Comparison of ENCODE assay signal across 1 cellular context in the genomic region with DNA sequence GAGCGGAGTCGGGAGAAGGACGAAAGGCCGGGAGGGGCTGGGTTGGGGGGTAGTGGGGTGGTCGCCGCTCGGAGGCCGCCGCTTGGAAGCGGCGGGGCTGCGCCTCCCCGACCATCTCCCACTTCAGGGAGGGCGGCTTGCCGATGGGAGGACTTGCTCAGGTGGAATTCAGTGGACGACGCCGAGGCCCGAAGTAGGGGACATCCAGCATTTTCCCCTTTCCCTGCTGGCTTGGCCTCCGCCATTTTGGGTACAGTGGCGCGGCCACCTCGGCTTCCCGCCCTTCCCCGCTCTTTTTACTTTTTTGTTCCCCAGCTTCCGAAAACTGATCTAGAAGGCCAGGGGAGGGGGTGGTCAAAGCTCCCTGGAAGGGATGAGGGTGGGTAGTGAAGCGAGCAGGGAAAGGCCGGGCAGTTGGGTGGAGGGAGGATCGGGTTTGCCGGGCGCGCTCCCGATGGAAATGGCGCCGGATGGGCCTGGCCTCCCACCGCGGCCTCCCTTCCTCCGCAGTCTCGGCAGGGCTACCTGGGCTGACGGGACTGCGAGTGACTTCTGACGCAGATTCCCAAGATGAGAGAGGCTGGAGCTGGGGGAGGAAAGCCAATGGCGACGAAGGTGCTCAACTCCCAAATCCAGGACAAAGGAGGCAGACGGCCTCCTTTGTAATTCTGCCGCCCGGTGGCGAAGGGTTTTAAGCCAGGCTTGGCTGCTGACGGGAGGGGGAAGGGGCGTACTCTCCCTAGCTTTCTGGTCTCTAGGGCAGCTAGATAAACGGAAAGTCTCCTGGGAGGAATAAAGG.
A peak's percentile ranks its signal among the peaks of the same experiment; 100 is the strongest.
TF ChIP-seq lines count a peak whose summit lies in the region.

A gene (minus strand): TSS at position 670 of the 799 bp plus-strand sequence. CDS start 26,084 bp downstream, outside the sequence.

TF ChIP-seq in K562, 482 proteins besides CTCF, POLR2A, EP300 and RAD21 (continued from another document and continues in another):
- TF ChIP-seq, protein P1, sequence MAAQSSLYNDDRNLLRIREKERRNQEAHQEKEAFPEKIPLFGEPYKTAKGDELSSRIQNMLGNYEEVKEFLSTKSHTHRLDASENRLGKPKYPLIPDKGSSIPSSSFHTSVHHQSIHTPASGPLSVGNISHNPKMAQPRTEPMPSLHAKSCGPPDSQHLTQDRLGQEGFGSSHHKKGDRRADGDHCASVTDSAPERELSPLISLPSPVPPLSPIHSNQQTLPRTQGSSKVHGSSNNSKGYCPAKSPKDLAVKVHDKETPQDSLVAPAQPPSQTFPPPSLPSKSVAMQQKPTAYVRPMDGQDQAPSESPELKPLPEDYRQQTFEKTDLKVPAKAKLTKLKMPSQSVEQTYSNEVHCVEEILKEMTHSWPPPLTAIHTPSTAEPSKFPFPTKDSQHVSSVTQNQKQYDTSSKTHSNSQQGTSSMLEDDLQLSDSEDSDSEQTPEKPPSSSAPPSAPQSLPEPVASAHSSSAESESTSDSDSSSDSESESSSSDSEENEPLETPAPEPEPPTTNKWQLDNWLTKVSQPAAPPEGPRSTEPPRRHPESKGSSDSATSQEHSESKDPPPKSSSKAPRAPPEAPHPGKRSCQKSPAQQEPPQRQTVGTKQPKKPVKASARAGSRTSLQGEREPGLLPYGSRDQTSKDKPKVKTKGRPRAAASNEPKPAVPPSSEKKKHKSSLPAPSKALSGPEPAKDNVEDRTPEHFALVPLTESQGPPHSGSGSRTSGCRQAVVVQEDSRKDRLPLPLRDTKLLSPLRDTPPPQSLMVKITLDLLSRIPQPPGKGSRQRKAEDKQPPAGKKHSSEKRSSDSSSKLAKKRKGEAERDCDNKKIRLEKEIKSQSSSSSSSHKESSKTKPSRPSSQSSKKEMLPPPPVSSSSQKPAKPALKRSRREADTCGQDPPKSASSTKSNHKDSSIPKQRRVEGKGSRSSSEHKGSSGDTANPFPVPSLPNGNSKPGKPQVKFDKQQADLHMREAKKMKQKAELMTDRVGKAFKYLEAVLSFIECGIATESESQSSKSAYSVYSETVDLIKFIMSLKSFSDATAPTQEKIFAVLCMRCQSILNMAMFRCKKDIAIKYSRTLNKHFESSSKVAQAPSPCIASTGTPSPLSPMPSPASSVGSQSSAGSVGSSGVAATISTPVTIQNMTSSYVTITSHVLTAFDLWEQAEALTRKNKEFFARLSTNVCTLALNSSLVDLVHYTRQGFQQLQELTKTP (IDR thresholded peaks at IDR 0.05; ENCODE audit: low read depth in 1 of 2, partially characterized antibody in 2 of 2), result peak; percentile 70 to 80
- no peak for TF ChIP-seq CCAR2 (IDR thresholded peaks at IDR 0.05; ENCODE audit: low read depth, low read length)
- peak; percentile 18; the same call in 1 of the 2 replicates for TF ChIP-seq EHMT2 (IDR thresholded peaks at IDR 0.05)
- TF ChIP-seq ADNP (tag; IDR thresholded peaks at IDR 0.05), result no peak
- TF ChIP-seq, protein P2, sequence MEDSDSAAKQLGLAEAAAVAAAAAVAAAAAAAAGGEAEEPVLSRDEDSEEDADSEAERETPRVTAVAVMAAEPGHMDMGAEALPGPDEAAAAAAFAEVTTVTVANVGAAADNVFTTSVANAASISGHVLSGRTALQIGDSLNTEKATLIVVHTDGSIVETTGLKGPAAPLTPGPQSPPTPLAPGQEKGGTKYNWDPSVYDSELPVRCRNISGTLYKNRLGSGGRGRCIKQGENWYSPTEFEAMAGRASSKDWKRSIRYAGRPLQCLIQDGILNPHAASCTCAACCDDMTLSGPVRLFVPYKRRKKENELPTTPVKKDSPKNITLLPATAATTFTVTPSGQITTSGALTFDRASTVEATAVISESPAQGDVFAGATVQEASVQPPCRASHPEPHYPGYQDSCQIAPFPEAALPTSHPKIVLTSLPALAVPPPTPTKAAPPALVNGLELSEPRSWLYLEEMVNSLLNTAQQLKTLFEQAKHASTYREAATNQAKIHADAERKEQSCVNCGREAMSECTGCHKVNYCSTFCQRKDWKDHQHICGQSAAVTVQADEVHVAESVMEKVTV (CRISPR knock-in tag; IDR thresholded peaks at IDR 0.05), result 0 out of 2 replicates have a peak, but pooled peaks have one; percentile 30
- TF ChIP-seq JUNB (CRISPR knock-in tag; conservative IDR thresholded peaks at IDR 0.05), result no peak; the same call in 1 of the 2 replicates
- TF ChIP-seq, protein P3, sequence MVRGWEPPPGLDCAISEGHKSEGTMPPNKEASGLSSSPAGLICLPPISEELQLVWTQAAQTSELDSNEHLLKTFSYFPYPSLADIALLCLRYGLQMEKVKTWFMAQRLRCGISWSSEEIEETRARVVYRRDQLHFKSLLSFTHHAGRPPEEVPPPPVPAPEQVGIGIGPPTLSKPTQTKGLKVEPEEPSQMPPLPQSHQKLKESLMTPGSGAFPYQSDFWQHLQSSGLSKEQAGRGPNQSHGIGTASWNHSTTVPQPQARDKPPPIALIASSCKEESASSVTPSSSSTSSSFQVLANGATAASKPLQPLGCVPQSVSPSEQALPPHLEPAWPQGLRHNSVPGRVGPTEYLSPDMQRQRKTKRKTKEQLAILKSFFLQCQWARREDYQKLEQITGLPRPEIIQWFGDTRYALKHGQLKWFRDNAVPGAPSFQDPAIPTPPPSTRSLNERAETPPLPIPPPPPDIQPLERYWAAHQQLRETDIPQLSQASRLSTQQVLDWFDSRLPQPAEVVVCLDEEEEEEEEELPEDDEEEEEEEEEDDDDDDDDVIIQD (CRISPR knock-in tag; IDR thresholded peaks at IDR 0.05), result peak; percentile 84; the same call in 1 of the 2 replicates
- peak; percentile 44 for TF ChIP-seq POLR2H (tag; IDR thresholded peaks at IDR 0.05; ENCODE audit: low read depth)
- TF ChIP-seq TGIF2 (CRISPR knock-in tag; IDR thresholded peaks at IDR 0.05), result no peak
- TF ChIP-seq YY1 (IDR thresholded peaks at IDR 0.05; ENCODE audit: borderline replicate concordance in 1 of 3, control insufficient read depth in 1 of 3, extremely low read depth in 1 of 3, insufficient read depth in 3 of 3, insufficient read length in 1 of 3, insufficient replicate concordance in 2 of 3, low read depth in 1 of 3, low read length in 2 of 3), result peak; percentile 88 to 91 (median 90)
- no peak for TF ChIP-seq CBX3 (IDR thresholded peaks at IDR 0.05; ENCODE audit: borderline replicate concordance in 1 of 2, low read length in 2 of 2)
- peak; percentile 74 for TF ChIP-seq ZNF445 (CRISPR knock-in tag; IDR thresholded peaks at IDR 0.05; ENCODE audit: low read depth)
- TF ChIP-seq, protein P4, sequence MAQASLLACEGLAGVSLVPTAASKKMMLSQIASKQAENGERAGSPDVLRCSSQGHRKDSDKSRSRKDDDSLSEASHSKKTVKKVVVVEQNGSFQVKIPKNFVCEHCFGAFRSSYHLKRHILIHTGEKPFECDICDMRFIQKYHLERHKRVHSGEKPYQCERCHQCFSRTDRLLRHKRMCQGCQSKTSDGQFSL (CRISPR knock-in tag; IDR thresholded peaks at IDR 0.05), result peak; percentile 73
- TF ChIP-seq, protein P4 (tag; IDR thresholded peaks at IDR 0.05), result peak in 1 of 2 experiments; percentile 83; a peak in 2 of 4 replicates
- TF ChIP-seq, protein P5, sequence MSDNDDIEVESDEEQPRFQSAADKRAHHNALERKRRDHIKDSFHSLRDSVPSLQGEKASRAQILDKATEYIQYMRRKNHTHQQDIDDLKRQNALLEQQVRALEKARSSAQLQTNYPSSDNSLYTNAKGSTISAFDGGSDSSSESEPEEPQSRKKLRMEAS (CRISPR knock-in tag; IDR thresholded peaks at IDR 0.05), result peak; percentile 54; the same call in 1 of the 2 replicates
- TF ChIP-seq, protein P6, sequence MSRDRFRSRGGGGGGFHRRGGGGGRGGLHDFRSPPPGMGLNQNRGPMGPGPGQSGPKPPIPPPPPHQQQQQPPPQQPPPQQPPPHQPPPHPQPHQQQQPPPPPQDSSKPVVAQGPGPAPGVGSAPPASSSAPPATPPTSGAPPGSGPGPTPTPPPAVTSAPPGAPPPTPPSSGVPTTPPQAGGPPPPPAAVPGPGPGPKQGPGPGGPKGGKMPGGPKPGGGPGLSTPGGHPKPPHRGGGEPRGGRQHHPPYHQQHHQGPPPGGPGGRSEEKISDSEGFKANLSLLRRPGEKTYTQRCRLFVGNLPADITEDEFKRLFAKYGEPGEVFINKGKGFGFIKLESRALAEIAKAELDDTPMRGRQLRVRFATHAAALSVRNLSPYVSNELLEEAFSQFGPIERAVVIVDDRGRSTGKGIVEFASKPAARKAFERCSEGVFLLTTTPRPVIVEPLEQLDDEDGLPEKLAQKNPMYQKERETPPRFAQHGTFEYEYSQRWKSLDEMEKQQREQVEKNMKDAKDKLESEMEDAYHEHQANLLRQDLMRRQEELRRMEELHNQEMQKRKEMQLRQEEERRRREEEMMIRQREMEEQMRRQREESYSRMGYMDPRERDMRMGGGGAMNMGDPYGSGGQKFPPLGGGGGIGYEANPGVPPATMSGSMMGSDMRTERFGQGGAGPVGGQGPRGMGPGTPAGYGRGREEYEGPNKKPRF (IDR thresholded peaks at IDR 0.05; ENCODE audit: low read depth, low read length), result no peak
- no peak for TF ChIP-seq SIX5 (IDR thresholded peaks at IDR 0.05; ENCODE audit: borderline replicate concordance in 1 of 2, insufficient read depth in 1 of 2, low read depth in 1 of 2, low read length in 2 of 2)
- no peak for TF ChIP-seq DDX20 (tag; IDR thresholded peaks at IDR 0.05; ENCODE audit: low read depth)
- TF ChIP-seq, protein P7, sequence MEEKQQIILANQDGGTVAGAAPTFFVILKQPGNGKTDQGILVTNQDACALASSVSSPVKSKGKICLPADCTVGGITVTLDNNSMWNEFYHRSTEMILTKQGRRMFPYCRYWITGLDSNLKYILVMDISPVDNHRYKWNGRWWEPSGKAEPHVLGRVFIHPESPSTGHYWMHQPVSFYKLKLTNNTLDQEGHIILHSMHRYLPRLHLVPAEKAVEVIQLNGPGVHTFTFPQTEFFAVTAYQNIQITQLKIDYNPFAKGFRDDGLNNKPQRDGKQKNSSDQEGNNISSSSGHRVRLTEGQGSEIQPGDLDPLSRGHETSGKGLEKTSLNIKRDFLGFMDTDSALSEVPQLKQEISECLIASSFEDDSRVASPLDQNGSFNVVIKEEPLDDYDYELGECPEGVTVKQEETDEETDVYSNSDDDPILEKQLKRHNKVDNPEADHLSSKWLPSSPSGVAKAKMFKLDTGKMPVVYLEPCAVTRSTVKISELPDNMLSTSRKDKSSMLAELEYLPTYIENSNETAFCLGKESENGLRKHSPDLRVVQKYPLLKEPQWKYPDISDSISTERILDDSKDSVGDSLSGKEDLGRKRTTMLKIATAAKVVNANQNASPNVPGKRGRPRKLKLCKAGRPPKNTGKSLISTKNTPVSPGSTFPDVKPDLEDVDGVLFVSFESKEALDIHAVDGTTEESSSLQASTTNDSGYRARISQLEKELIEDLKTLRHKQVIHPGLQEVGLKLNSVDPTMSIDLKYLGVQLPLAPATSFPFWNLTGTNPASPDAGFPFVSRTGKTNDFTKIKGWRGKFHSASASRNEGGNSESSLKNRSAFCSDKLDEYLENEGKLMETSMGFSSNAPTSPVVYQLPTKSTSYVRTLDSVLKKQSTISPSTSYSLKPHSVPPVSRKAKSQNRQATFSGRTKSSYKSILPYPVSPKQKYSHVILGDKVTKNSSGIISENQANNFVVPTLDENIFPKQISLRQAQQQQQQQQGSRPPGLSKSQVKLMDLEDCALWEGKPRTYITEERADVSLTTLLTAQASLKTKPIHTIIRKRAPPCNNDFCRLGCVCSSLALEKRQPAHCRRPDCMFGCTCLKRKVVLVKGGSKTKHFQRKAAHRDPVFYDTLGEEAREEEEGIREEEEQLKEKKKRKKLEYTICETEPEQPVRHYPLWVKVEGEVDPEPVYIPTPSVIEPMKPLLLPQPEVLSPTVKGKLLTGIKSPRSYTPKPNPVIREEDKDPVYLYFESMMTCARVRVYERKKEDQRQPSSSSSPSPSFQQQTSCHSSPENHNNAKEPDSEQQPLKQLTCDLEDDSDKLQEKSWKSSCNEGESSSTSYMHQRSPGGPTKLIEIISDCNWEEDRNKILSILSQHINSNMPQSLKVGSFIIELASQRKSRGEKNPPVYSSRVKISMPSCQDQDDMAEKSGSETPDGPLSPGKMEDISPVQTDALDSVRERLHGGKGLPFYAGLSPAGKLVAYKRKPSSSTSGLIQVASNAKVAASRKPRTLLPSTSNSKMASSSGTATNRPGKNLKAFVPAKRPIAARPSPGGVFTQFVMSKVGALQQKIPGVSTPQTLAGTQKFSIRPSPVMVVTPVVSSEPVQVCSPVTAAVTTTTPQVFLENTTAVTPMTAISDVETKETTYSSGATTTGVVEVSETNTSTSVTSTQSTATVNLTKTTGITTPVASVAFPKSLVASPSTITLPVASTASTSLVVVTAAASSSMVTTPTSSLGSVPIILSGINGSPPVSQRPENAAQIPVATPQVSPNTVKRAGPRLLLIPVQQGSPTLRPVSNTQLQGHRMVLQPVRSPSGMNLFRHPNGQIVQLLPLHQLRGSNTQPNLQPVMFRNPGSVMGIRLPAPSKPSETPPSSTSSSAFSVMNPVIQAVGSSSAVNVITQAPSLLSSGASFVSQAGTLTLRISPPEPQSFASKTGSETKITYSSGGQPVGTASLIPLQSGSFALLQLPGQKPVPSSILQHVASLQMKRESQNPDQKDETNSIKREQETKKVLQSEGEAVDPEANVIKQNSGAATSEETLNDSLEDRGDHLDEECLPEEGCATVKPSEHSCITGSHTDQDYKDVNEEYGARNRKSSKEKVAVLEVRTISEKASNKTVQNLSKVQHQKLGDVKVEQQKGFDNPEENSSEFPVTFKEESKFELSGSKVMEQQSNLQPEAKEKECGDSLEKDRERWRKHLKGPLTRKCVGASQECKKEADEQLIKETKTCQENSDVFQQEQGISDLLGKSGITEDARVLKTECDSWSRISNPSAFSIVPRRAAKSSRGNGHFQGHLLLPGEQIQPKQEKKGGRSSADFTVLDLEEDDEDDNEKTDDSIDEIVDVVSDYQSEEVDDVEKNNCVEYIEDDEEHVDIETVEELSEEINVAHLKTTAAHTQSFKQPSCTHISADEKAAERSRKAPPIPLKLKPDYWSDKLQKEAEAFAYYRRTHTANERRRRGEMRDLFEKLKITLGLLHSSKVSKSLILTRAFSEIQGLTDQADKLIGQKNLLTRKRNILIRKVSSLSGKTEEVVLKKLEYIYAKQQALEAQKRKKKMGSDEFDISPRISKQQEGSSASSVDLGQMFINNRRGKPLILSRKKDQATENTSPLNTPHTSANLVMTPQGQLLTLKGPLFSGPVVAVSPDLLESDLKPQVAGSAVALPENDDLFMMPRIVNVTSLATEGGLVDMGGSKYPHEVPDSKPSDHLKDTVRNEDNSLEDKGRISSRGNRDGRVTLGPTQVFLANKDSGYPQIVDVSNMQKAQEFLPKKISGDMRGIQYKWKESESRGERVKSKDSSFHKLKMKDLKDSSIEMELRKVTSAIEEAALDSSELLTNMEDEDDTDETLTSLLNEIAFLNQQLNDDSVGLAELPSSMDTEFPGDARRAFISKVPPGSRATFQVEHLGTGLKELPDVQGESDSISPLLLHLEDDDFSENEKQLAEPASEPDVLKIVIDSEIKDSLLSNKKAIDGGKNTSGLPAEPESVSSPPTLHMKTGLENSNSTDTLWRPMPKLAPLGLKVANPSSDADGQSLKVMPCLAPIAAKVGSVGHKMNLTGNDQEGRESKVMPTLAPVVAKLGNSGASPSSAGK (IDR thresholded peaks at IDR 0.05), result no peak
- no peak for TF ChIP-seq ZBTB8A (IDR thresholded peaks at IDR 0.05; ENCODE audit: partially characterized antibody)
- TF ChIP-seq, protein P8, sequence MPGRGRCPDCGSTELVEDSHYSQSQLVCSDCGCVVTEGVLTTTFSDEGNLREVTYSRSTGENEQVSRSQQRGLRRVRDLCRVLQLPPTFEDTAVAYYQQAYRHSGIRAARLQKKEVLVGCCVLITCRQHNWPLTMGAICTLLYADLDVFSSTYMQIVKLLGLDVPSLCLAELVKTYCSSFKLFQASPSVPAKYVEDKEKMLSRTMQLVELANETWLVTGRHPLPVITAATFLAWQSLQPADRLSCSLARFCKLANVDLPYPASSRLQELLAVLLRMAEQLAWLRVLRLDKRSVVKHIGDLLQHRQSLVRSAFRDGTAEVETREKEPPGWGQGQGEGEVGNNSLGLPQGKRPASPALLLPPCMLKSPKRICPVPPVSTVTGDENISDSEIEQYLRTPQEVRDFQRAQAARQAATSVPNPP (IDR thresholded peaks at IDR 0.05; ENCODE audit: borderline replicate concordance, insufficient read depth, insufficient read length), result no peak
- TF ChIP-seq TEAD1 (CRISPR knock-in tag; IDR thresholded peaks at IDR 0.05), result peak in 1 of 2 experiments; percentile 79
